Comparison of ENCODE assay signal across 15 cellular contexts in the genomic region with DNA sequence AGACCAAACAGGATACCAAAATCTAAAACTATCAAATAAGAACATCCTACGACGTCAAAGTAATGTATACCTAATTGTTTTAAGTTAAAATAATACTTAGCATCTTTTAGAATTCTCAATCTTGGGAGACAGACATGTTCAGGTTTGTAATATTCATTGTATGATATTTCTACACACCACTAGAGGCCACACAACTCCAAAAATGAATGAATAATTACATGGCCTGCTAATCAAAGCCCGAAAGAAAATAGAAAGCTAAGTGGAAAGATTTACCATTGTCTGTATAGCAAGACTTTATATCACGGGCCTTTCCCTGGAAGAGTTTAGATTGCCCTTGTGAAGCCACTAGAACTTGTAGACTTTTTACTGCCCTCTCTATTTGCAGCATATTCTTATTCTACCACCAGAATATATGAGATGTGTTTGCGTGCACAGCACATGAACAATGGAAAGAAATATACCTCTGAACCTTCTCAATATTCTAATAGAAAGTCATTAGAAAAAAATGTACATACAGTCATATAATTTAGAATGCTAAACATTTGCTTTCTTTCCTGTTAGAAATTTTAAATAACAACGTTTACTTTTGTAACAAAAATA.
DNase-seq lines count a peak whose midpoint lies in the region; ATAC-seq, FAIRE-seq and TF ChIP-seq lines count a peak whose summit lies in the region.
"Had no signal": no experiment of that assay in that cellular context is flagged by ENCODE, and none has a peak within 500 bp of the region (broad histone marks: within the 10 kb centered on the region; RNA-seq: fewer than 3 reads in every experiment).

No MANE protein-coding gene starts in this region.

- no peak overlapping the region for H2BK5ac ChIP-seq in neuronal stem cell (ENCODE audit: low read length)

- H4K91ac ChIP-seq in neuronal stem cell (ENCODE audit: low read depth, low read length, poor library complexity): no peak overlapping the region

- H3K36me3 ChIP-seq in K562 (ENCODE audit: control insufficient read depth, insufficient read depth, low read length) (no peaks in the 10 kb centered on the region), neuronal stem cell (replicated peaks in 1 of 2; ENCODE audit: control insufficient read depth in 2 of 2, insufficient read depth in 2 of 2, low read length in 2 of 2) (no peaks in the 10 kb centered on the region), SJCRH30 (no peaks in the 10 kb centered on the region)
- no peaks in the 10 kb centered on the region for H3K36me3 ChIP-seq in naive thymus-derived CD4-positive, alpha-beta T cell (ENCODE audit: control insufficient read depth in 2 of 3, insufficient read depth in 3 of 3, low read length in 3 of 3)
- H3K36me3 ChIP-seq: ovary had no signal

- no peak overlapping the region for H2BK12ac ChIP-seq in neuronal stem cell (ENCODE audit: low read length)

- intact Hi-C loops in K562 (cut with micrococcal nuclease): no loop called here
- intact Hi-C loops in naive thymus-derived CD4-positive, alpha-beta T cell (cut with micrococcal nuclease): no loop called here

- in situ Hi-C loops in K562 (cut with MboI): no loop called here

- no TSS peak for BruUV-seq in K562 (replicated peaks; lab: Mats Ljungman, UMichigan)

- CTCF ChIA-PET in K562 (lab: Yijun Ruan, JAX; ENCODE audit: low intra/inter-chr PET ratio): no interaction called here
- CTCF ChIA-PET in naive thymus-derived CD4-positive, alpha-beta T cell (lab: Charles Lee): no interaction called here

- H3K9me3 ChIP-seq in K562 (replicated peaks; ENCODE audit: control insufficient read depth, insufficient read depth, low read depth, low read length): no peaks in the 10 kb centered on the region
- H3K9me3 ChIP-seq in neuronal stem cell (replicated peaks in 1 of 2; ENCODE audit: control insufficient read depth in 2 of 2, insufficient read depth in 1 of 2, low read depth in 1 of 2, low read length in 2 of 2): no peaks in the 10 kb centered on the region
- no peaks in the 10 kb centered on the region for H3K9me3 ChIP-seq in naive thymus-derived CD4-positive, alpha-beta T cell (ENCODE audit: control insufficient read depth in 2 of 3, low read length in 3 of 3)
- H3K9me3 ChIP-seq in SJCRH30 (replicated peaks): no peaks in the 10 kb centered on the region
- H3K9me3 ChIP-seq: Caco-2, ovary had no signal

- H3K4ac ChIP-seq in neuronal stem cell (ENCODE audit: low read length): no peak overlapping the region

- H2BK15ac ChIP-seq in neuronal stem cell (ENCODE audit: low read length): no peak overlapping the region

- no peaks in the 10 kb centered on the region for H4K20me1 ChIP-seq in K562 (replicated peaks; ENCODE audit: control insufficient read depth, insufficient read depth, low read length)

- H3K4me1 Mint-ChIP-seq in naive thymus-derived CD4-positive, alpha-beta T cell: no peaks in the 10 kb centered on the region
- H3K4me1 Mint-ChIP-seq: activated CD4-positive, alpha-beta T cell treated with anti-CD3 and anti-CD28 coated beads for 36 hours had no signal

- H3K4me2 ChIP-seq in K562 (ENCODE audit: insufficient read depth, low read length): no peak overlapping the region
- H3K4me2 ChIP-seq in neuronal stem cell (ENCODE audit: insufficient read depth, low read length, poor library complexity, severe bottlenecking): no peak overlapping the region

- no peak for TF ChIP-seq EP300 in K562 (IDR thresholded peaks at IDR 0.05; ENCODE audit: low read length)

- H3K79me1 ChIP-seq in neuronal stem cell (ENCODE audit: low read depth, low read length): no peaks in the 10 kb centered on the region

- FAIRE-seq in K562 (lab: Jason Lieb, UNC): peak; percentile 56
- no peak for FAIRE-seq in HTR-8/SVneo (lab: Jason Lieb, UNC)

- peak in 1 of 3 experiments; percentile 23; a peak in 1 of 6 replicates for TF ChIP-seq CTCF in K562 (IDR thresholded peaks at IDR 0.05 in 2 of 3, conservative IDR thresholded peaks at IDR 0.05 in 1 of 3; ENCODE audit: insufficient read depth in 2 of 3, low read depth in 1 of 3, low read length in 3 of 3)

- peaks cover 0 to 7% (median 0%) of the 10 kb centered on the region in 11 donors for H3K9me3 Mint-ChIP-seq in naive thymus-derived CD4-positive, alpha-beta T cell

- no peaks in the 10 kb centered on the region for H3K79me2 ChIP-seq in K562 (ENCODE audit: control insufficient read depth, insufficient read depth, low read length)

- H3K14ac ChIP-seq in neuronal stem cell (ENCODE audit: low read length): no peak overlapping the region

- no peak overlapping the region for H2BK120ac ChIP-seq in neuronal stem cell (ENCODE audit: low read depth, low read length)

- peak in 1 of 2 experiments; percentile 46; a peak in 2 of 4 replicates for TF ChIP-seq RAD21 in K562 (CRISPR knock-in tag; conservative IDR thresholded peaks at IDR 0.05 in 1 of 2, IDR thresholded peaks at IDR 0.05 in 1 of 2)

- peak; percentile 54; the same call in 1 of the 3 replicates for ATAC-seq in K562
- ATAC-seq in naive thymus-derived CD4-positive, alpha-beta T cell: no peak
- ATAC-seq: activated CD4-positive, alpha-beta T cell treated with anti-CD3 and anti-CD28 coated beads for 36 hours had no signal

- no peaks in the 10 kb centered on the region for H3K36me3 Mint-ChIP-seq in naive thymus-derived CD4-positive, alpha-beta T cell

- H3K9ac ChIP-seq in K562 (ENCODE audit: insufficient read depth in 1 of 2, low read depth in 2 of 2, low read length in 2 of 2): no peak overlapping the region
- no peak overlapping the region for H3K9ac ChIP-seq in neuronal stem cell (ENCODE audit: low read depth, low read length, poor library complexity)

- WGBS in K562 (ENCODE audit: insufficient coverage, low coverage, missing lambda C conversion rate): 0% methylated on average over 6 of the region's 6 CpGs
- no CpG with 5 or more reads among the region's 6 CpGs for WGBS in neuronal stem cell (ENCODE audit: extremely low coverage in 2 of 2, insufficient read length in 2 of 2, insufficient replicate concordance in 1 of 2), 2 donors

- H3K18ac ChIP-seq in neuronal stem cell (ENCODE audit: low read length): no peak overlapping the region

- H3K27ac Mint-ChIP-seq in naive thymus-derived CD4-positive, alpha-beta T cell: no peak overlapping the region
- H3K27ac Mint-ChIP-seq: activated CD4-positive, alpha-beta T cell treated with anti-CD3 and anti-CD28 coated beads for 36 hours; activated T-cell treated with anti-CD3 and anti-CD28 coated beads, Interleukin-2, amount 50 U/mL, for 24 hours had no signal

- H3K4me3 Mint-ChIP-seq in naive thymus-derived CD4-positive, alpha-beta T cell: no peak overlapping the region
- H3K4me3 Mint-ChIP-seq: activated CD4-positive, alpha-beta T cell treated with anti-CD3 and anti-CD28 coated beads for 36 hours; activated T-cell treated with anti-CD3 and anti-CD28 coated beads, Interleukin-2, amount 50 U/mL, for 24 hours had no signal

- no peaks in the 10 kb centered on the region for H3K9me1 ChIP-seq in K562 (ENCODE audit: control insufficient read depth, insufficient read depth, low read length)

- H3K27me3 ChIP-seq in K562 (ENCODE audit: control insufficient read depth in 2 of 2, insufficient read depth in 2 of 2, low read length in 2 of 2) (no peaks in the 10 kb centered on the region), neuronal stem cell (ENCODE audit: control insufficient read depth in 3 of 3, insufficient read depth in 3 of 3, low read depth in 1 of 3, low read length in 3 of 3) (no peaks in the 10 kb centered on the region), SJCRH30 (no peaks in the 10 kb centered on the region)
- no peaks in the 10 kb centered on the region for H3K27me3 ChIP-seq in naive thymus-derived CD4-positive, alpha-beta T cell (ENCODE audit: control insufficient read depth in 2 of 2, insufficient read depth in 2 of 2, low read length in 2 of 2)

- H4K8ac ChIP-seq in neuronal stem cell (ENCODE audit: low read depth, low read length): no peak overlapping the region

- TF ChIP-seq POLR2A in K562 (conservative IDR thresholded peaks at IDR 0.05): no peak

- POLR2A ChIA-PET in K562 (lab: Yijun Ruan, JAX): no interaction called here
- POLR2A ChIA-PET in naive thymus-derived CD4-positive, alpha-beta T cell (lab: Charles Lee): no interaction called here

- H3K27me3 Mint-ChIP-seq in naive thymus-derived CD4-positive, alpha-beta T cell: no peaks in the 10 kb centered on the region
- H3K27me3 Mint-ChIP-seq: activated CD4-positive, alpha-beta T cell treated with anti-CD3 and anti-CD28 coated beads for 36 hours; activated T-cell treated with anti-CD3 and anti-CD28 coated beads, Interleukin-2, amount 50 U/mL, for 24 hours had no signal

- DNase-seq in ELR (ENCODE audit: low read depth) (peak; percentile 36), NCI-H460 (ENCODE audit: extremely low read depth, low read depth) (peak; percentile 5), K562 (ENCODE audit: extremely low read depth in 1 of 4, low spot score in 3 of 4) (no peak), neuronal stem cell (ENCODE audit: low spot score) (no peak), SJCRH30 (no peak), HTR-8/SVneo (ENCODE audit: insufficient read length, low spot score) (no peak)
- no peak for DNase-seq in naive thymus-derived CD4-positive, alpha-beta T cell
- DNase-seq: activated CD4-positive, alpha-beta T cell treated with anti-CD3 and anti-CD28 coated beads for 36 hours; activated T-cell treated with anti-CD3 and anti-CD28 coated beads, Interleukin-2, amount 50 U/mL, for 24 hours; Caco-2; cortex of kidney; mesendoderm; ovary; stimulated activated CD4-positive, alpha-beta T cell treated with anti-CD3 and anti-CD28 coated beads, Interleukin-12 subunit alpha, Interleukin-12 subunit beta, amount 100 ng/mL, for 4 hours; substantia nigra had no signal

- no peak overlapping the region for H2AK5ac ChIP-seq in neuronal stem cell (ENCODE audit: low read depth, low read length)

- H3K4me3 ChIP-seq in K562 (no peak overlapping the region), neuronal stem cell (ENCODE audit: low read length in 2 of 2) (no peak overlapping the region), SJCRH30 (no peak overlapping the region)
- H3K4me3 ChIP-seq in naive thymus-derived CD4-positive, alpha-beta T cell (ENCODE audit: low read length): no peak overlapping the region
- H3K4me3 ChIP-seq: ovary had no signal

- no peak overlapping the region for H3K23ac ChIP-seq in neuronal stem cell (ENCODE audit: low read depth, low read length, poor library complexity)

- H2AFZ ChIP-seq in K562 (ENCODE audit: low read depth, low read length) (no peak overlapping the region), neuronal stem cell (ENCODE audit: low read length) (peak overlapping the region; percentile 33)

- H3K4me1 ChIP-seq in K562 (replicated peaks in 1 of 2; ENCODE audit: control insufficient read depth in 2 of 2, insufficient read depth in 2 of 2, low read length in 2 of 2): no peaks in the 10 kb centered on the region
- no peaks in the 10 kb centered on the region for H3K4me1 ChIP-seq in neuronal stem cell (ENCODE audit: control insufficient read depth in 2 of 2, insufficient read depth in 1 of 2, low read depth in 1 of 2, low read length in 2 of 2)
- no peaks in the 10 kb centered on the region for H3K4me1 ChIP-seq in naive thymus-derived CD4-positive, alpha-beta T cell (ENCODE audit: control insufficient read depth in 2 of 2, insufficient read depth in 2 of 2, low read length in 2 of 2)
- H3K4me1 ChIP-seq in SJCRH30: peaks cover 18% of the 10 kb centered on the region
- H3K4me1 ChIP-seq: Caco-2 had no signal

- H3K27ac ChIP-seq in K562 (ENCODE audit: extremely low read depth, low read depth, low read length): no peak overlapping the region
- no peak overlapping the region for H3K27ac ChIP-seq in neuronal stem cell (replicated peaks; ENCODE audit: low read length)
- no peak overlapping the region for H3K27ac ChIP-seq in naive thymus-derived CD4-positive, alpha-beta T cell (ENCODE audit: low read depth, low read length)
- no peak overlapping the region for H3K27ac ChIP-seq in SJCRH30
- H3K27ac ChIP-seq: ovary had no signal

Comparison
In these comparisons a context has a peak if more than half of its experiments do, and no peak if none do; other contexts are left out.
1. DNase-seq: peak in ELR (single experiment) and NCI-H460 (single experiment); none in K562 (0 of 4), neuronal stem cell (single experiment), naive thymus-derived CD4-positive, alpha-beta T cell (0 of 9), SJCRH30 (0 of 2) and HTR-8/SVneo (single experiment).